Comparison of ENCODE assay signal across 19 cellular contexts in the genomic region with DNA sequence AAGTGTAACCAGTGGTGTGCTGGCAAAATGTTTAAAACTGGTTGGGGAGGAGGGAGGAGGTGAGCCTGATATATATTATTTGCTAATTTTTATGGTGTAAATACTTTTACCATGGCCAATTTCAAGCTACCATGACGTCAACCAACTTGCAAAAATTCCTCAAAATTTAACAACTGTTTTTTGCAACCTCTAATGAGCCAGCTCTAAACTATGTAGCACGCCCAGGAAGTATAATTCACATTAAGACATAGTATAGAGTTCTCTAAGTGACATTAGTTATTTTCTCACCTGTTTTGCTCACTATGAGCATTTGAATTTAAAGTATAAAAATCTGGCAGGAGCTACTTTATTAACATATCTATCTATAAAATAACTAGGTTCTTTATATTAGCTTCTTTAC. TPM values are rescaled to one million over a fixed set of nuclear protein-coding genes. Genes with fewer than 3 reads are reported as not detected.
DNase-seq lines count a peak whose midpoint lies in the region; ATAC-seq and TF ChIP-seq lines count a peak whose summit lies in the region.
"Had no signal": no experiment of that assay in that cellular context is flagged by ENCODE, and none has a peak within 500 bp of the region (broad histone marks: within the 10 kb centered on the region; RNA-seq: fewer than 3 reads in every experiment).

No MANE protein-coding gene starts in this region.

- H3K4me1 ChIP-seq in SJCRH30, result peaks cover 25% of the 10 kb centered on the region
- H3K4me1 ChIP-seq: lower lobe of right lung had no signal

- peak overlapping the region; percentile 48 for H3K27ac ChIP-seq in SJCRH30
- H3K27ac ChIP-seq: coronary artery, lower lobe of right lung, transverse colon had no signal

- H3K9me3 ChIP-seq in SJCRH30 (replicated peaks), result no peaks in the 10 kb centered on the region
- H3K9me3 ChIP-seq: body of pancreas, lower lobe of right lung, transverse colon had no signal

- H3K4me3 ChIP-seq in SJCRH30, result no peak overlapping the region
- no peak overlapping the region for H3K4me3 ChIP-seq in fibroblast of mammary gland (ENCODE audit: control insufficient read depth, low read depth, low read length)
- H3K4me3 ChIP-seq: body of pancreas, coronary artery, lower lobe of right lung, transverse colon had no signal

- ATAC-seq in HG03378 (IDR thresholded peaks at IDR 0.05; ENCODE audit: unreplicated experiment), result no peak
- ATAC-seq: activated CD8-positive, alpha-beta memory T cell treated with anti-CD3 and anti-CD28 coated beads, Interleukin-2, amount 10 ng/mL, durations not matched to agents 7 days and 5 days had no signal

- no peaks in the 10 kb centered on the region for H3K36me3 ChIP-seq in SJCRH30
- H3K36me3 ChIP-seq: lower lobe of right lung, transverse colon had no signal

- no peaks in the 10 kb centered on the region for H3K27me3 ChIP-seq in SJCRH30
- H3K27me3 ChIP-seq: body of pancreas, transverse colon had no signal

- no peak for TF ChIP-seq CTCF in fibroblast of mammary gland (conservative IDR thresholded peaks at IDR 0.05; ENCODE audit: control insufficient read depth, insufficient read depth, low read depth, low read length)

- DNase-seq in HS-5 (ENCODE audit: low read depth) (peak; percentile 28), SJCRH30 (no peak), fibroblast of mammary gland (ENCODE audit: low read depth) (peak; percentile 8), NCI-H1436 (lab: John Stamatoyannopoulos, UW) (no peak)
- DNase-seq in activated CD4-positive, alpha-beta T cell treated with anti-CD3 and anti-CD28 coated beads for 1 hour, result no peak
- no peak for DNase-seq in activated CD4-positive, alpha-beta T cell treated with anti-CD3 and anti-CD28 coated beads, Interleukin-2, amount 50 U/mL, for 48 hours
- DNase-seq: activated CD8-positive, alpha-beta memory T cell treated with anti-CD3 and anti-CD28 coated beads, Interleukin-2, amount 10 ng/mL, durations not matched to agents 7 days and 5 days; COR-L47; IMR-90; lower lobe of right lung; MM.1S; NCI-H146; NCI-H82; small intestine; stimulated activated CD4-positive, alpha-beta T cell treated with anti-CD3 and anti-CD28 coated beads, Interleukin-2, amount 100 ng/mL, for 48 hours; transverse colon had no signal

RNA-seq across cellular contexts. Expression of a gene that starts 41.5 kb away (rescaled TPM):
- 0.59 and 0.66 TPM in 2 replicates for total RNA-seq in SJCRH30 (2014; rRNA removed; shearing (Covaris generic))

Comparison
In these comparisons a context has a peak if more than half of its experiments do, and no peak if none do; other contexts are left out.
1. DNase-seq: peak in HS-5 (single experiment) and fibroblast of mammary gland (single experiment); none in SJCRH30 (0 of 2), activated CD4-positive, alpha-beta T cell treated with anti-CD3 and anti-CD28 coated beads for 1 hour (single experiment), NCI-H1436 (single experiment) and activated CD4-positive, alpha-beta T cell treated with anti-CD3 and anti-CD28 coated beads, Interleukin-2, amount 50 U/mL, for 48 hours (0 of 2).